ENCODE assay signal across 9 cellular contexts in the genomic region with DNA sequence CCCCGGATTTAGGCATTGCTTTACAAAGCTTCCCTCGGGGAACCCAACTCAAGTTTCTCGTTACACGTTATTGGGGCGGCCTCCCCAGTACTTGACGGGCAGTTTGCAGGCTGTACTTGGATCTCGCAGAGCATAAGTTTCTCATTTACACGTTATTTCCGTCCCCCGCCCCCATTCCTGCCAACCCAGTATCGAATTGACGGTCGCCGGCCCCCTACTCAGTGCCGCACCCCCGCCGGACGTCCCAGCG. TPM values are rescaled to one million over a fixed set of nuclear protein-coding genes. Genes with fewer than 3 reads are reported as not detected.
DNase-seq lines count a peak whose midpoint lies in the region; ATAC-seq, FAIRE-seq and TF ChIP-seq lines count a peak whose summit lies in the region.
"Had no signal": no experiment of that assay in that cellular context is flagged by ENCODE, and none has a peak within 500 bp of the region (broad histone marks: within the 10 kb centered on the region; RNA-seq: fewer than 3 reads in every experiment).

No MANE protein-coding gene starts in this region.

- peaks cover 3% of the 10 kb centered on the region for H3K9me3 Mint-ChIP-seq in activated naive CD8-positive, alpha-beta T cell treated with anti-CD3 and anti-CD28 coated beads for 36 hours

- peak overlapping the region; percentile 82 to 92 for H3K4me3 ChIP-seq in kidney (ENCODE audit: low read length in 2 of 2)

- DNase-seq in activated CD8-positive, alpha-beta memory T cell treated with anti-CD3 and anti-CD28 coated beads for 48 hours (ENCODE audit: low read depth in 2 of 3, low spot score in 2 of 3) = peak in 2 of 3 experiments; percentile 74 to 88
- no peak for DNase-seq in activated CD8-positive, alpha-beta memory T cell treated with anti-CD3 and anti-CD28 coated beads, Interleukin-2, amount 50 U/mL, for 48 hours
- DNase-seq in activated naive CD8-positive, alpha-beta T cell treated with anti-CD3 and anti-CD28 coated beads for 36 hours = no peak
- DNase-seq in kidney (no peak), kidney glomerular epithelial cell (lab: John Stamatoyannopoulos, UW) (no peak), DMS53 treated with DMSO at 0.1 percent for 48 hours (lab: John Stamatoyannopoulos, UW; ENCODE audit: unreplicated experiment) (no peak)

- ATAC-seq in GM19328 (IDR thresholded peaks at IDR 0.05; ENCODE audit: unreplicated experiment) = no peak

- peaks cover 4 to 14% of the 10 kb centered on the region in 2 donors for H3K4me1 ChIP-seq in kidney (ENCODE audit: control insufficient read depth in 1 of 2, insufficient read depth in 1 of 2, low read depth in 1 of 2, low read length in 2 of 2)

- H3K27ac ChIP-seq in kidney (ENCODE audit: low read depth in 2 of 2, low read length in 2 of 2) (peak overlapping the region; percentile 98 to 100), temporal lobe (ENCODE audit: low read depth, low read length) (peak overlapping the region; percentile 94)

- H3K36me3 ChIP-seq in kidney (ENCODE audit: control insufficient read depth in 1 of 2, insufficient read depth in 2 of 2, low read length in 2 of 2) = peaks cover 2 to 12% of the 10 kb centered on the region in 2 donors

- H3K9ac ChIP-seq in kidney (ENCODE audit: low read length in 2 of 2) = peak overlapping the region; percentile 90 to 93

- intact Hi-C loops in kidney (cut with DNase I) = no loop called here

- H3K9me3 ChIP-seq in kidney (ENCODE audit: control insufficient read depth in 1 of 2, low read length in 2 of 2) = no peaks in the 10 kb centered on the region

- peaks cover 56% of the 10 kb centered on the region for H3K4me1 Mint-ChIP-seq in activated naive CD8-positive, alpha-beta T cell treated with anti-CD3 and anti-CD28 coated beads for 36 hours

- no peak for FAIRE-seq in kidney (lab: Jason Lieb, UNC)
- FAIRE-seq: TTC549 had no signal

- peaks cover 47% of the 10 kb centered on the region for H3K36me3 Mint-ChIP-seq in activated naive CD8-positive, alpha-beta T cell treated with anti-CD3 and anti-CD28 coated beads for 36 hours

- H3K27me3 Mint-ChIP-seq in activated naive CD8-positive, alpha-beta T cell treated with anti-CD3 and anti-CD28 coated beads for 36 hours = peaks cover 12% of the 10 kb centered on the region

- no peak for TF ChIP-seq CTCF in kidney (IDR thresholded peaks at IDR 0.05; ENCODE audit: borderline replicate concordance, extremely low read depth, insufficient read depth)

- peak overlapping the region; percentile 98 for H3K4me3 Mint-ChIP-seq in activated naive CD8-positive, alpha-beta T cell treated with anti-CD3 and anti-CD28 coated beads for 36 hours

- peak overlapping the region; percentile 100 for H3K27ac Mint-ChIP-seq in activated naive CD8-positive, alpha-beta T cell treated with anti-CD3 and anti-CD28 coated beads for 36 hours

RNA-seq across cellular contexts. Expression of gene SMG9, which starts 0.5 kb away (rescaled TPM):
- total RNA-seq in activated naive CD8-positive, alpha-beta T cell treated with anti-CD3 and anti-CD28 coated beads for 36 hours = 10 to 100 TPM; 55.7 to 58.1 TPM
- 34.6 TPM for total RNA-seq in kidney
- 25.1 TPM for polyA plus RNA-seq in kidney (ENCODE audit: insufficient read depth, low read depth, low replicate concordance)
- 8.4 TPM for total RNA-seq in temporal lobe

RNA-seq across cellular contexts. Expression of gene KCNN4, which starts 26.5 kb away (rescaled TPM):
- 10 to 100 TPM; 38.9 to 41.5 TPM for total RNA-seq in activated naive CD8-positive, alpha-beta T cell treated with anti-CD3 and anti-CD28 coated beads for 36 hours
- total RNA-seq in kidney (6.1 TPM), temporal lobe (0.49 TPM)
- 0.80 TPM for polyA plus RNA-seq in kidney (ENCODE audit: insufficient read depth, low read depth, low replicate concordance)

RNA-seq across cellular contexts. Expression of gene IRGC, which starts 38.4 kb away (rescaled TPM):
- total RNA-seq in activated naive CD8-positive, alpha-beta T cell treated with anti-CD3 and anti-CD28 coated beads for 36 hours = not detected
- total RNA-seq in kidney (not detected), temporal lobe (not detected)
- polyA plus RNA-seq in kidney (ENCODE audit: insufficient read depth, low read depth, low replicate concordance) = not detected

RNA-seq across cellular contexts. Expression of gene LYPD5, which starts 48.0 kb away (rescaled TPM):
- 1 to 10 TPM; 1.6 TPM for total RNA-seq in activated naive CD8-positive, alpha-beta T cell treated with anti-CD3 and anti-CD28 coated beads for 36 hours
- total RNA-seq in kidney = 4.2 TPM
- polyA plus RNA-seq in kidney (ENCODE audit: insufficient read depth, low read depth, low replicate concordance) = 1.8 TPM
- total RNA-seq in temporal lobe = 2.7 TPM

Comparison
In these comparisons a context has a peak if more than half of its experiments do, and no peak if none do; other contexts are left out.
1. DNase-seq: peak in activated CD8-positive, alpha-beta memory T cell treated with anti-CD3 and anti-CD28 coated beads for 48 hours (2 of 3); none in activated CD8-positive, alpha-beta memory T cell treated with anti-CD3 and anti-CD28 coated beads, Interleukin-2, amount 50 U/mL, for 48 hours (single experiment), activated naive CD8-positive, alpha-beta T cell treated with anti-CD3 and anti-CD28 coated beads for 36 hours (single experiment), kidney (single experiment), kidney glomerular epithelial cell (single experiment) and DMS53 treated with DMSO at 0.1 percent for 48 hours (single experiment).